Comparison of ENCODE assay signal across 19 cellular contexts in the genomic region with DNA sequence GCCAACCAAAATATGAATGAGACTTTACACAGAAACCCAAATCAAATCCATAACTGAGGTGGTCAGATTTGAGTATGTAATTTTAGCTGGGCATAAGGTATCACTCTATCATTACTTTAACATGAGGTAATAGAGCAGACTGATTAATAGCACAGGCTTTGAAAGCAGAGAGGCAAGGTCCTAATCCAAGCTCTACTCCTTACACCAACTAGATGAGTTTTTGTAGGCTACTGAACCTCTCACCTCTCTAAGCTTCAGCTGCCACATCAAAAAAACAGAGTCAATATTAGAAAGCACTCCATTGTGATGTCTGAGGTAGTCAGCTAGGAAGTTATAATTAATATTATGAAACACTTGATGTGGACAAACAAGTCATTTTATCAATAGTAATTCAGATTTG.
DNase-seq lines count a peak whose midpoint lies in the region; ATAC-seq, FAIRE-seq and TF ChIP-seq lines count a peak whose summit lies in the region.
"Had no signal": no experiment of that assay in that cellular context is flagged by ENCODE, and none has a peak within 500 bp of the region (broad histone marks: within the 10 kb centered on the region; RNA-seq: fewer than 3 reads in every experiment).

No MANE protein-coding gene starts in this region.

- peak; percentile 81 for FAIRE-seq in D721Med (lab: Jason Lieb, UNC)

- H3K4me3 Mint-ChIP-seq in stimulated activated naive CD8-positive, alpha-beta T cell treated with anti-CD3 and anti-CD28 coated beads, Interleukin-15, amount 100 ng/mL, for 72 hours = no peak overlapping the region
- peak overlapping the region in 4 of 5 donors; percentile 4 to 63 (median 24) for H3K4me3 Mint-ChIP-seq in immature natural killer cell
- H3K4me3 Mint-ChIP-seq in stimulated activated effector memory CD8-positive, alpha-beta T cell treated with anti-CD3 and anti-CD28 coated beads, Interleukin-12 subunit alpha, Interleukin-12 subunit beta, amount 100 ng/mL, for 72 hours = no peak overlapping the region
- H3K4me3 Mint-ChIP-seq in Calu3 (ENCODE audit: low read depth, unreplicated experiment) = no peak overlapping the region
- H3K4me3 Mint-ChIP-seq: CD8-positive, alpha-beta T cell; H9 had no signal

- no peak overlapping the region for H3K27ac Mint-ChIP-seq in stimulated activated naive CD8-positive, alpha-beta T cell treated with anti-CD3 and anti-CD28 coated beads, Interleukin-15, amount 100 ng/mL, for 72 hours
- H3K27ac Mint-ChIP-seq in immature natural killer cell (peak overlapping the region in 3 of 6 donors; percentile 23 to 75 (median 26)), Calu3 (ENCODE audit: unreplicated experiment) (no peak overlapping the region)
- H3K27ac Mint-ChIP-seq in stimulated activated effector memory CD8-positive, alpha-beta T cell treated with anti-CD3 and anti-CD28 coated beads, Interleukin-12 subunit alpha, Interleukin-12 subunit beta, amount 100 ng/mL, for 72 hours = no peak overlapping the region
- H3K27ac Mint-ChIP-seq: CD8-positive, alpha-beta T cell; H9 had no signal

- H3K36me3 Mint-ChIP-seq in immature natural killer cell (no peaks in the 10 kb centered on the region), Calu3 (ENCODE audit: insufficient read depth, unreplicated experiment) (no peaks in the 10 kb centered on the region)
- H3K36me3 Mint-ChIP-seq in stimulated activated effector memory CD8-positive, alpha-beta T cell treated with anti-CD3 and anti-CD28 coated beads, Interleukin-12 subunit alpha, Interleukin-12 subunit beta, amount 100 ng/mL, for 72 hours = peaks cover 22% of the 10 kb centered on the region

- no peaks in the 10 kb centered on the region for H3K27me3 Mint-ChIP-seq in stimulated activated naive CD8-positive, alpha-beta T cell treated with anti-CD3 and anti-CD28 coated beads, Interleukin-15, amount 100 ng/mL, for 72 hours
- H3K27me3 Mint-ChIP-seq in immature natural killer cell (ENCODE audit: low read depth in 3 of 3) = no peaks in the 10 kb centered on the region
- H3K27me3 Mint-ChIP-seq in Calu3 (ENCODE audit: unreplicated experiment) = no peaks in the 10 kb centered on the region

- H3K4me1 Mint-ChIP-seq in stimulated activated naive CD8-positive, alpha-beta T cell treated with anti-CD3 and anti-CD28 coated beads, Interleukin-15, amount 100 ng/mL, for 72 hours = peaks cover 52% of the 10 kb centered on the region
- H3K4me1 Mint-ChIP-seq in immature natural killer cell = peaks cover 75 to 96% of the 10 kb centered on the region in 2 donors
- H3K4me1 Mint-ChIP-seq in stimulated activated effector memory CD8-positive, alpha-beta T cell treated with anti-CD3 and anti-CD28 coated beads, Interleukin-12 subunit alpha, Interleukin-12 subunit beta, amount 100 ng/mL, for 72 hours = peaks cover 34% of the 10 kb centered on the region
- H3K4me1 Mint-ChIP-seq in Calu3 (ENCODE audit: low read depth, unreplicated experiment) = peaks cover 8% of the 10 kb centered on the region

- ATAC-seq in stimulated activated naive CD8-positive, alpha-beta T cell treated with anti-CD3 and anti-CD28 coated beads, Interleukin-15, amount 100 ng/mL, for 72 hours = peak; percentile 23
- no peak for ATAC-seq in stimulated activated naive CD8-positive, alpha-beta T cell treated with anti-CD3 and anti-CD28 coated beads, Interleukin-15, Interleukin-2, amounts not matched to agents 100 U/mL and 50 U/mL, for 24 hours
- ATAC-seq in stimulated activated effector memory CD8-positive, alpha-beta T cell treated with anti-CD3 and anti-CD28 coated beads, Interleukin-12 subunit alpha, Interleukin-12 subunit beta, amount 100 ng/mL, for 72 hours = peak; percentile 8
- no peak for ATAC-seq in GM21515 (IDR thresholded peaks at IDR 0.05; ENCODE audit: unreplicated experiment)
- ATAC-seq: CD8-positive, alpha-beta T cell had no signal

- TF ChIP-seq CTCF in D721Med (IDR thresholded peaks at IDR 0.05; ENCODE audit: insufficient read depth, missing control alignments) = no peak
- no peak for TF ChIP-seq CTCF in Calu3 (IDR thresholded peaks at IDR 0.05; ENCODE audit: unreplicated experiment)

- BruUV-seq in Calu3 (replicated peaks; lab: Mats Ljungman, UMichigan) = no TSS peak

- CTCF ChIA-PET in Calu3 (lab: Charles Lee) = interaction anchor here (0.6 to 0.7 kb wide), 2 partner anchors 14 to 183 kb away, joined by 3 to 5 read pairs; no protein-coding TSS in a partner anchor

- intact Hi-C loops in Calu3 (cut with micrococcal nuclease; ENCODE audit: unreplicated experiment) = loop anchor here (5.0 kb wide), 1 partner anchor 33 kb away; no protein-coding TSS in a partner anchor

- no peak for DNase-seq in stimulated activated naive CD8-positive, alpha-beta T cell treated with anti-CD3 and anti-CD28 coated beads, Interleukin-15, amount 100 ng/mL, for 72 hours
- DNase-seq in stimulated activated naive CD8-positive, alpha-beta T cell treated with anti-CD3 and anti-CD28 coated beads, Interleukin-15, Interleukin-2, amounts not matched to agents 100 U/mL and 50 U/mL, for 24 hours = no peak
- DNase-seq in D721Med (ENCODE audit: insufficient read length, low spot score) (no peak), immature natural killer cell (no peak), Calu3 (no peak), NOMO-1 treated with dmso at 0.1 percent for 144 hours (lab: John Stamatoyannopoulos, UW; ENCODE audit: unreplicated experiment) (no peak)
- DNase-seq in stimulated activated effector memory CD8-positive, alpha-beta T cell treated with anti-CD3 and anti-CD28 coated beads, Interleukin-12 subunit alpha, Interleukin-12 subunit beta, amount 100 ng/mL, for 72 hours (ENCODE audit: low spot score in 2 of 2) = no peak
- DNase-seq: ACHN; CD8-positive, alpha-beta T cell; DMS79; H9; NCI-H1048; NCI-H1436; NCI-H1930; NCI-H226; NCI-H524; NCI-H82; PC-9 had no signal

- no peaks in the 10 kb centered on the region for H3K9me3 Mint-ChIP-seq in stimulated activated naive CD8-positive, alpha-beta T cell treated with anti-CD3 and anti-CD28 coated beads, Interleukin-15, amount 100 ng/mL, for 72 hours
- H3K9me3 Mint-ChIP-seq in immature natural killer cell (no peaks in the 10 kb centered on the region), Calu3 (ENCODE audit: low read depth, unreplicated experiment) (no peaks in the 10 kb centered on the region)
- no peaks in the 10 kb centered on the region for H3K9me3 Mint-ChIP-seq in stimulated activated effector memory CD8-positive, alpha-beta T cell treated with anti-CD3 and anti-CD28 coated beads, Interleukin-12 subunit alpha, Interleukin-12 subunit beta, amount 100 ng/mL, for 72 hours
- H3K9me3 Mint-ChIP-seq: H9 had no signal

Comparison
In these comparisons a context has a peak if more than half of its experiments do, and no peak if none do; other contexts are left out.
1. ATAC-seq: peak in stimulated activated naive CD8-positive, alpha-beta T cell treated with anti-CD3 and anti-CD28 coated beads, Interleukin-15, amount 100 ng/mL, for 72 hours (single experiment) and stimulated activated effector memory CD8-positive, alpha-beta T cell treated with anti-CD3 and anti-CD28 coated beads, Interleukin-12 subunit alpha, Interleukin-12 subunit beta, amount 100 ng/mL, for 72 hours (single experiment); none in stimulated activated naive CD8-positive, alpha-beta T cell treated with anti-CD3 and anti-CD28 coated beads, Interleukin-15, Interleukin-2, amounts not matched to agents 100 U/mL and 50 U/mL, for 24 hours (single experiment) and GM21515 (single experiment).
2. H3K4me3 Mint-ChIP-seq: peak in immature natural killer cell (4 of 5); none in stimulated activated naive CD8-positive, alpha-beta T cell treated with anti-CD3 and anti-CD28 coated beads, Interleukin-15, amount 100 ng/mL, for 72 hours (0 of 2), stimulated activated effector memory CD8-positive, alpha-beta T cell treated with anti-CD3 and anti-CD28 coated beads, Interleukin-12 subunit alpha, Interleukin-12 subunit beta, amount 100 ng/mL, for 72 hours (single experiment) and Calu3 (single experiment).